In the genomic region with DNA sequence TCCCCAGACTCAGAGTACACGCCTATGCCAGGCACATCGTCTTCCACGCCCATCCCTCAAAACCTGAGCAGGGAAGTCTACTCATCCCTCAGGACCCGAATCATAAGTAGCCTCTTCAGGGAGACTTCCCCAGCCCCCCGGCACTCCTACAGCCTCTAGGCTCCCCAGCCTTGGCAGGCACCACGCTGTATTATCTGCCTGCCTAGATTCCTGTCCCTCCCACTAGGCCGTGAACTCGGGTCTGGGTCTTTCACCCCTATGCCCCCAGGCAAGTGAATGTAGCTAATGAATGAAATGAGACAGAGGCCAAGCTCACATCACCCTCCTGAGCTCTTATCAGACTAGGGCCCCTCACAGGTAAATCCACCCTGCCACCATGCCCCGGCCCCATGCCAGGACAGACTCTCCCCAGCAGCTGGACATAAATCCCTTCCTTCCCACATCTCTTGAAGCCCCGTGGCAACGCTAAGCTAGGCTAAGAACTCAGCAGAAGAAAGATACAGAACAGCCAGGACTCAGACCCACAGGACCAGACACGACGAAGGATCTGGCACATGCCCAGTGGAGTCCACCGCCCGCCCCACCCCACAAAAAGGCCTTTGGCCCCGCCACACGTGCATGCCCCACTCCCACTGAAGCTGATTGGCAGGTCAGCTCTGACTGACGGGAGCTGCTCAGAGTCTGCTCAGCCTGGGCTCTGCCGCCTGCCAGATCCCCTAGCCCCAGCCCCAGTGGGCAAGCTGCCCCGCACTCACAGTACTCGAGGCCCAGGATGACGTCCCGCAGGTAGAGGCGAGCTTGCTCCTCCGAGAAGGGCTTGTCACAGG, we compare ENCODE assay signal across 15 cellular contexts. TPM values are rescaled to one million over a fixed set of nuclear protein-coding genes. Genes with fewer than 3 reads are reported as not detected.
A peak's percentile ranks its signal among the peaks of the same experiment; 100 is the strongest.
DNase-seq lines count a peak whose midpoint lies in the region; ATAC-seq and TF ChIP-seq lines count a peak whose summit lies in the region.
"Had no signal": no experiment of that assay in that cellular context is flagged by ENCODE, and none has a peak within 500 bp of the region (broad histone marks: within the 10 kb centered on the region; RNA-seq: fewer than 3 reads in every experiment).

No MANE protein-coding gene starts in this region.

- no peaks in the 10 kb centered on the region for H3K27me3 Mint-ChIP-seq in MCF 10A (ENCODE audit: insufficient read depth, unreplicated experiment)
- H3K27me3 Mint-ChIP-seq in central memory CD8-positive, alpha-beta T cell = no peaks in the 10 kb centered on the region
- no peaks in the 10 kb centered on the region for H3K27me3 Mint-ChIP-seq in activated T-cell treated with anti-CD3 and anti-CD28 coated beads, Interleukin-2, amount 50 U/mL, for 24 hours

- H4K20me1 ChIP-seq in mammary epithelial cell (ENCODE audit: insufficient read depth, low read length) = no peaks in the 10 kb centered on the region

- no peak overlapping the region for H2AFZ ChIP-seq in mammary epithelial cell (ENCODE audit: low read depth, low read length)

- in situ Hi-C loops in mammary epithelial cell (cut with MboI; ENCODE audit: low sequenced_read_pairs in 2 of 2) = no loop called here

- peaks cover 35% of the 10 kb centered on the region for H3K36me3 Mint-ChIP-seq in MCF 10A (ENCODE audit: insufficient read depth, unreplicated experiment)
- peaks cover 4% of the 10 kb centered on the region for H3K36me3 Mint-ChIP-seq in central memory CD8-positive, alpha-beta T cell (ENCODE audit: insufficient read depth)
- H3K36me3 Mint-ChIP-seq in stimulated activated effector memory CD8-positive, alpha-beta T cell treated with anti-CD3 and anti-CD28 coated beads, Interleukin-12 subunit alpha, Interleukin-12 subunit beta, amount 100 ng/mL, for 72 hours = peaks cover 21% of the 10 kb centered on the region
- peaks cover 64% of the 10 kb centered on the region for H3K36me3 Mint-ChIP-seq in activated T-cell treated with anti-CD3 and anti-CD28 coated beads, Interleukin-2, amount 50 U/mL, for 24 hours (ENCODE audit: low read depth)

- POLR2A ChIA-PET in MCF 10A (lab: Yijun Ruan, JAX) = no interaction called here

- H3K79me2 ChIP-seq in mammary epithelial cell (ENCODE audit: insufficient read depth, low read length) = no peaks in the 10 kb centered on the region

- no peak for TF ChIP-seq CTCF in MCF 10A (IDR thresholded peaks at IDR 0.05; ENCODE audit: unreplicated experiment)
- no peak for TF ChIP-seq CTCF in mammary epithelial cell (conservative IDR thresholded peaks at IDR 0.05 in 1 of 2, IDR thresholded peaks at IDR 0.05 in 1 of 2; ENCODE audit: extremely low read depth in 1 of 2, insufficient read depth in 1 of 2, low read depth in 1 of 2, low read length in 2 of 2)
- no peak for TF ChIP-seq CTCF in left lung (IDR thresholded peaks at IDR 0.05)

- H3K9me3 ChIP-seq in mammary epithelial cell (replicated peaks; ENCODE audit: insufficient read depth, low read length) = no peaks in the 10 kb centered on the region
- no peaks in the 10 kb centered on the region for H3K9me3 ChIP-seq in left lung
- H3K9me3 ChIP-seq: A549, testis had no signal

- H3K27ac Mint-ChIP-seq in MCF 10A (ENCODE audit: low read depth, unreplicated experiment) = peak overlapping the region; percentile 40
- H3K27ac Mint-ChIP-seq in central memory CD8-positive, alpha-beta T cell (ENCODE audit: low read depth) = peak overlapping the region; percentile 48
- peak overlapping the region; percentile 82 for H3K27ac Mint-ChIP-seq in stimulated activated effector memory CD8-positive, alpha-beta T cell treated with anti-CD3 and anti-CD28 coated beads, Interleukin-12 subunit alpha, Interleukin-12 subunit beta, amount 100 ng/mL, for 72 hours
- no peak overlapping the region for H3K27ac Mint-ChIP-seq in activated T-cell treated with anti-CD3 and anti-CD28 coated beads, Interleukin-2, amount 50 U/mL, for 24 hours
- H3K27ac Mint-ChIP-seq: CD8-positive, alpha-beta T cell had no signal

- H3K27me3 ChIP-seq in mammary epithelial cell (ENCODE audit: insufficient read depth, low read length) (no peaks in the 10 kb centered on the region), left lung (no peaks in the 10 kb centered on the region)
- H3K27me3 ChIP-seq: brain microvascular endothelial cell, testis had no signal

- H3K9ac ChIP-seq in mammary epithelial cell (ENCODE audit: insufficient read depth, low read length) = no peak overlapping the region

- no peak overlapping the region for H3K4me3 Mint-ChIP-seq in MCF 10A (ENCODE audit: unreplicated experiment)
- H3K4me3 Mint-ChIP-seq in central memory CD8-positive, alpha-beta T cell = no peak overlapping the region
- H3K4me3 Mint-ChIP-seq in stimulated activated effector memory CD8-positive, alpha-beta T cell treated with anti-CD3 and anti-CD28 coated beads, Interleukin-12 subunit alpha, Interleukin-12 subunit beta, amount 100 ng/mL, for 72 hours = no peak overlapping the region
- H3K4me3 Mint-ChIP-seq in activated T-cell treated with anti-CD3 and anti-CD28 coated beads, Interleukin-2, amount 50 U/mL, for 24 hours = no peak overlapping the region
- H3K4me3 Mint-ChIP-seq: CD8-positive, alpha-beta T cell had no signal

- no peaks in the 10 kb centered on the region for H3K9me3 Mint-ChIP-seq in MCF 10A (ENCODE audit: unreplicated experiment)
- H3K9me3 Mint-ChIP-seq in central memory CD8-positive, alpha-beta T cell = no peaks in the 10 kb centered on the region
- no peaks in the 10 kb centered on the region for H3K9me3 Mint-ChIP-seq in stimulated activated effector memory CD8-positive, alpha-beta T cell treated with anti-CD3 and anti-CD28 coated beads, Interleukin-12 subunit alpha, Interleukin-12 subunit beta, amount 100 ng/mL, for 72 hours
- H3K9me3 Mint-ChIP-seq in activated T-cell treated with anti-CD3 and anti-CD28 coated beads, Interleukin-2, amount 50 U/mL, for 24 hours = no peaks in the 10 kb centered on the region
- H3K9me3 Mint-ChIP-seq: CD8-positive, alpha-beta T cell had no signal

- no peak overlapping the region for H3K4me2 ChIP-seq in mammary epithelial cell (ENCODE audit: insufficient read depth, low read depth, low read length)
- H3K4me2 ChIP-seq: A549 had no signal

- H3K4me1 Mint-ChIP-seq in MCF 10A (ENCODE audit: insufficient read depth, unreplicated experiment) = no peaks in the 10 kb centered on the region
- no peaks in the 10 kb centered on the region for H3K4me1 Mint-ChIP-seq in central memory CD8-positive, alpha-beta T cell
- peaks cover 6% of the 10 kb centered on the region for H3K4me1 Mint-ChIP-seq in stimulated activated effector memory CD8-positive, alpha-beta T cell treated with anti-CD3 and anti-CD28 coated beads, Interleukin-12 subunit alpha, Interleukin-12 subunit beta, amount 100 ng/mL, for 72 hours
- no peaks in the 10 kb centered on the region for H3K4me1 Mint-ChIP-seq in activated T-cell treated with anti-CD3 and anti-CD28 coated beads, Interleukin-2, amount 50 U/mL, for 24 hours (ENCODE audit: low read depth)

- no peaks in the 10 kb centered on the region for H3K4me1 ChIP-seq in mammary epithelial cell (ENCODE audit: insufficient read depth, low read length)
- H3K4me1 ChIP-seq in left lung = peaks cover 0 to under 1% of the 10 kb centered on the region in 2 donors
- H3K4me1 ChIP-seq: A549 had no signal

- CTCF ChIA-PET in MCF 10A (lab: Yijun Ruan, JAX) = interaction anchor here (0.9 kb wide), 1 partner anchor 35 kb away, joined by 3 read pairs; no protein-coding TSS in a partner anchor
- CTCF ChIA-PET in mammary epithelial cell (lab: Charles Lee; ENCODE audit: low non-redundant PET) = interaction anchor here (0.7 kb wide), 1 partner anchor 23 kb away, joined by 4 read pairs; no protein-coding TSS in a partner anchor

- dilution Hi-C loops in mammary epithelial cell (cut with HindIII; ENCODE audit: low sequenced_read_pairs) = loop anchor here (10.0 kb wide), 1 partner anchor 195 kb away; no protein-coding TSS in a partner anchor

- BruUV-seq in MCF 10A (replicated peaks; lab: Mats Ljungman, UMichigan) (no TSS peak), mammary epithelial cell (replicated peaks; lab: Mats Ljungman, UMichigan) (no TSS peak)

- no peak overlapping the region for H3K27ac ChIP-seq in mammary epithelial cell (ENCODE audit: insufficient read depth, low read depth, low read length)
- H3K27ac ChIP-seq in left lung = no peak overlapping the region
- H3K27ac ChIP-seq: A549, brain microvascular endothelial cell, testis had no signal

- no peak overlapping the region for H3K4me3 ChIP-seq in mammary epithelial cell (replicated peaks in 1 of 3; ENCODE audit: insufficient read depth in 1 of 3, low read depth in 2 of 3, low read length in 3 of 3)
- H3K4me3 ChIP-seq in left lung = no peak overlapping the region
- H3K4me3 ChIP-seq: A549, GM12878, testis had no signal

- WGBS in mammary epithelial cell (ENCODE audit: low coverage, missing lambda C conversion rate) = 88% methylated on average over 18 of the region's 25 CpGs

- H3K36me3 ChIP-seq in mammary epithelial cell (ENCODE audit: insufficient read depth, low read length) = no peaks in the 10 kb centered on the region
- H3K36me3 ChIP-seq in left lung = peaks cover 0 to 74% of the 10 kb centered on the region in 2 donors

- DNase-seq in MCF 10A (ENCODE audit: unreplicated experiment) (no peak), mammary epithelial cell (no peak), left lung (no peak), NCI-H187 treated with DMSO at 0.1 percent for 48 hours (lab: John Stamatoyannopoulos, UW) (no peak)
- no peak for DNase-seq in central memory CD8-positive, alpha-beta T cell (ENCODE audit: low spot score in 2 of 2)
- no peak for DNase-seq in stimulated activated effector memory CD8-positive, alpha-beta T cell treated with anti-CD3 and anti-CD28 coated beads, Interleukin-12 subunit alpha, Interleukin-12 subunit beta, amount 100 ng/mL, for 72 hours (ENCODE audit: low spot score in 2 of 2)
- DNase-seq in activated naive CD4-positive, alpha-beta T cell treated with anti-CD3 and anti-CD28 coated beads, Interleukin-2, amount 50 U/mL, for 16 hours = no peak
- no peak for DNase-seq in activated T-cell treated with anti-CD3 and anti-CD28 coated beads, Interleukin-2, amount 50 U/mL, for 24 hours
- DNase-seq: activated effector memory CD4-positive, alpha-beta T cell treated with Interleukin-2 at 50 U/mL for 16 hours; CD8-positive, alpha-beta T cell; effector memory CD4-positive, alpha-beta T cell; testis had no signal

- intact Hi-C loops in MCF 10A (cut with micrococcal nuclease) (no loop called here), mammary epithelial cell (cut with micrococcal nuclease) (no loop called here), left lung (cut with DNase I) (no loop called here)

- no peak for ATAC-seq in central memory CD8-positive, alpha-beta T cell (replicated peaks; ENCODE audit: extremely low read depth, poor library complexity, severe bottlenecking)
- ATAC-seq in left lung = peak; percentile 8
- ATAC-seq in stimulated activated effector memory CD8-positive, alpha-beta T cell treated with anti-CD3 and anti-CD28 coated beads, Interleukin-12 subunit alpha, Interleukin-12 subunit beta, amount 100 ng/mL, for 72 hours = no peak
- ATAC-seq: CD8-positive, alpha-beta T cell; GM12878 had no signal

RNA-seq across cellular contexts. Expression of gene CAMKK1, which starts 13.0 kb away (rescaled TPM):
- total RNA-seq in MCF 10A (2022) = 3.8 and 4.3 TPM in 2 replicates
- total RNA-seq in mammary epithelial cell = 1 to 10 TPM; 1.8 to 2.0 TPM
- 2.6 TPM for polyA plus RNA-seq in mammary epithelial cell
- 5.6 TPM for polyA minus RNA-seq in mammary epithelial cell
- total RNA-seq in left lung = 10 to 100 TPM in 1 of 2 donors, 1 to 10 TPM in 1; 3.9 to 13.4 TPM

RNA-seq across cellular contexts. Expression of gene NCBP3, which starts 33.8 kb away (rescaled TPM):
- total RNA-seq in MCF 10A (2022) = 47.1 and 52.5 TPM in 2 replicates
- total RNA-seq in mammary epithelial cell = 10 to 100 TPM; 21.2 to 42.0 TPM
- 8.5 TPM for polyA plus RNA-seq in mammary epithelial cell
- 8.6 TPM for polyA minus RNA-seq in mammary epithelial cell
- 10 to 100 TPM; 30.6 to 31.8 TPM for total RNA-seq in left lung

RNA-seq across cellular contexts. Expression of gene P2RX1, which starts 36.5 kb away (rescaled TPM):
- total RNA-seq in MCF 10A (2022) (not detected in 2 replicates), mammary epithelial cell (not detected), left lung (10 to 100 TPM in 1 of 2 donors, 1 to 10 TPM in 1; 3.9 to 12.1 TPM)
- polyA plus RNA-seq in mammary epithelial cell = not detected
- not detected for polyA minus RNA-seq in mammary epithelial cell
